Comparison of ENCODE assay signal across 12 cellular contexts in the genomic region with DNA sequence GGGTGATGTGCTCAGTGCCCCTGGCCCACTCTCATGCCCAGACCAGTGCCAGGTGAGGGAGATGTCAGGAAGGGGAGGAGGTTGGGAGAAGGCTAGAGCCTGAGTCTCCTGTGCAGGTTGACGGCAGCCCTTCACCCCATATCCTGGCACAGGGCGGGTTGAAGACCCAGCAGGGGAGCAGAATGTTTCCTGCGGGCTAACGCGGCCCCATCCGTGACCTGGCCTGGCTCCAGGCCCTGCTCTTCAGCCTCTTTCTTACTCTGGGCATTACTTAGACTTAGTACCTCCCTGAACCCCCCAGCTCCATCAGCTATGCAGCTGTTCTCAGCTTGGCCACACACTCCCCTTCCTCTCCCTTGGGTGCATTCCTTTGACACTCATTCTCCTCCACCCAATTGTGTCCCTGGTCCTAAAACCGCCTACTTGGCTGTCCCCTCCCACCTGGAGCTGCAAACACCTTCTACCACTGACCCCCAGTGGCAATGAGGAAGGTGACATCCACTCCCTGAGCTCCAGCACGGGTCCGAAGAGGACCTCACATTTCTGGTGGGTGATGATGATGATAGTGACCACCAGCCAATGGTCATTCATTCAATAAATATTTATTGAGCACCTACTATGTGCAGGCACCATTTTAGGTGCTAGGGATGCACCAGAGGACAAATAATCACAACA.
DNase-seq lines count a peak whose midpoint lies in the region; ATAC-seq and TF ChIP-seq lines count a peak whose summit lies in the region.
"Had no signal": no experiment of that assay in that cellular context is flagged by ENCODE, and none has a peak within 500 bp of the region (broad histone marks: within the 10 kb centered on the region; RNA-seq: fewer than 3 reads in every experiment).

No MANE protein-coding gene starts in this region.

- POLR2A ChIA-PET in Panc1 (lab: Charles Lee) = no interaction called here

- no peaks in the 10 kb centered on the region for H3K9me3 Mint-ChIP-seq in mesothelial cell of epicardium
- H3K9me3 Mint-ChIP-seq: activated B cell treated with CpG ODN at 0.5 μM for 24 hours; stimulated activated naive B cell treated with anti-CD40 and anti-IgM and Interleukin-4, amounts not matched to agents 10 μg/mL and 1 μg/mL and 100 μg/mL, for 72 hours had no signal

- H3K27me3 ChIP-seq in Panc1 (ENCODE audit: control insufficient read depth, insufficient read depth, low read length) (no peaks in the 10 kb centered on the region), brain microvascular endothelial cell (replicated peaks) (no peaks in the 10 kb centered on the region)

- H3K9me3 ChIP-seq in Panc1 (ENCODE audit: control insufficient read depth, insufficient read depth, low read depth, low read length) = no peaks in the 10 kb centered on the region

- CTCF ChIA-PET in Panc1 (lab: Charles Lee) = interaction anchor here (0.6 to 0.7 kb wide), 2 partner anchors 59 to 1036 kb away, joined by 3 to 6 read pairs; no protein-coding TSS in a partner anchor

- ATAC-seq in Panc1 (peak; percentile 40; the same call in 1 of the 2 replicates), GM21515 (IDR thresholded peaks at IDR 0.05; ENCODE audit: unreplicated experiment) (no peak)

- DNase-seq in D341Med (ENCODE audit: low spot score) = peak; percentile 63
- peak; percentile 32 for DNase-seq in HuH-7 (ENCODE audit: low spot score)
- DNase-seq in Panc1 (ENCODE audit: low read depth, low spot score) = no peak
- peak; percentile 34 for DNase-seq in kidney tubule cell (ENCODE audit: low spot score)
- no peak for DNase-seq in mesothelial cell of epicardium (ENCODE audit: low spot score in 2 of 2, unreplicated experiment in 2 of 2)
- DNase-seq in cerebellum (ENCODE audit: low spot score) = no peak
- DNase-seq in brain microvascular endothelial cell = no peak
- DNase-seq: activated B cell treated with CpG ODN at 0.5 μM for 24 hours; NCI-H187 treated with DMSO at 0.1 percent for 48 hours; retina; stimulated activated naive B cell treated with anti-CD40 and anti-IgM and Interleukin-4, amounts not matched to agents 10 μg/mL and 1 μg/mL and 100 μg/mL, for 72 hours had no signal

- H3K27ac Mint-ChIP-seq in mesothelial cell of epicardium = no peak overlapping the region
- H3K27ac Mint-ChIP-seq: activated B cell treated with CpG ODN at 0.5 μM for 24 hours; stimulated activated naive B cell treated with anti-CD40 and anti-IgM and Interleukin-4, amounts not matched to agents 10 μg/mL and 1 μg/mL and 100 μg/mL, for 72 hours had no signal

- H3K4me3 Mint-ChIP-seq in mesothelial cell of epicardium = no peak overlapping the region
- H3K4me3 Mint-ChIP-seq: activated B cell treated with CpG ODN at 0.5 μM for 24 hours; stimulated activated naive B cell treated with anti-CD40 and anti-IgM and Interleukin-4, amounts not matched to agents 10 μg/mL and 1 μg/mL and 100 μg/mL, for 72 hours had no signal

- H3K4me1 Mint-ChIP-seq in mesothelial cell of epicardium = peaks cover 7% of the 10 kb centered on the region
- H3K4me1 Mint-ChIP-seq: activated B cell treated with CpG ODN at 0.5 μM for 24 hours; stimulated activated naive B cell treated with anti-CD40 and anti-IgM and Interleukin-4, amounts not matched to agents 10 μg/mL and 1 μg/mL and 100 μg/mL, for 72 hours had no signal

- H3K27ac ChIP-seq in Panc1 (ENCODE audit: low read length) (no peak overlapping the region), brain microvascular endothelial cell (no peak overlapping the region)

- TF ChIP-seq CTCF in Panc1 (IDR thresholded peaks at IDR 0.05) = no peak
- TF ChIP-seq CTCF in mesothelial cell of epicardium (IDR thresholded peaks at IDR 0.05; ENCODE audit: unreplicated experiment) = no peak
- no peak for TF ChIP-seq CTCF in brain microvascular endothelial cell (IDR thresholded peaks at IDR 0.05; ENCODE audit: low read depth, low read length, missing control alignments)

- peaks cover 35% of the 10 kb centered on the region for H3K27me3 Mint-ChIP-seq in mesothelial cell of epicardium (ENCODE audit: low read depth)

- intact Hi-C loops in Panc1 (cut with micrococcal nuclease; ENCODE audit: unreplicated experiment) = no loop called here

- in situ Hi-C loops in Panc1 (cut with HindIII; ENCODE audit: low pct_unique_long_range_greater_than_20kb, low sequenced_read_pairs) = no loop called here
- in situ Hi-C loops in brain microvascular endothelial cell (cut with HindIII; ENCODE audit: low pct_ligation_motif_present, low sequenced_read_pairs) = no loop called here

- H3K36me3 Mint-ChIP-seq in mesothelial cell of epicardium = no peaks in the 10 kb centered on the region
- H3K36me3 Mint-ChIP-seq: stimulated activated naive B cell treated with anti-CD40 and anti-IgM and Interleukin-4, amounts not matched to agents 10 μg/mL and 1 μg/mL and 100 μg/mL, for 72 hours had no signal

- H3K36me3 ChIP-seq in Panc1 (ENCODE audit: control insufficient read depth, insufficient read depth, low read length) (no peaks in the 10 kb centered on the region), brain microvascular endothelial cell (replicated peaks) (no peaks in the 10 kb centered on the region)

- no peaks in the 10 kb centered on the region for H3K4me1 ChIP-seq in Panc1 (ENCODE audit: control insufficient read depth, insufficient read depth, low read length)

- BruUV-seq in Panc1 (replicated peaks; lab: Mats Ljungman, UMichigan) = no TSS peak

- H3K4me3 ChIP-seq in Panc1 (ENCODE audit: low read depth in 2 of 2, low read length in 2 of 2) (no peak overlapping the region), brain microvascular endothelial cell (ENCODE audit: low read depth, low read length) (no peak overlapping the region)

Comparison
In these comparisons a context has a peak if more than half of its experiments do, and no peak if none do; other contexts are left out.
1. DNase-seq: peak in D341Med (single experiment), HuH-7 (single experiment) and kidney tubule cell (single experiment); none in Panc1 (single experiment), mesothelial cell of epicardium (0 of 2), cerebellum (single experiment) and brain microvascular endothelial cell (single experiment).